Comparison of ENCODE assay signal across 9 cellular contexts in the genomic region with DNA sequence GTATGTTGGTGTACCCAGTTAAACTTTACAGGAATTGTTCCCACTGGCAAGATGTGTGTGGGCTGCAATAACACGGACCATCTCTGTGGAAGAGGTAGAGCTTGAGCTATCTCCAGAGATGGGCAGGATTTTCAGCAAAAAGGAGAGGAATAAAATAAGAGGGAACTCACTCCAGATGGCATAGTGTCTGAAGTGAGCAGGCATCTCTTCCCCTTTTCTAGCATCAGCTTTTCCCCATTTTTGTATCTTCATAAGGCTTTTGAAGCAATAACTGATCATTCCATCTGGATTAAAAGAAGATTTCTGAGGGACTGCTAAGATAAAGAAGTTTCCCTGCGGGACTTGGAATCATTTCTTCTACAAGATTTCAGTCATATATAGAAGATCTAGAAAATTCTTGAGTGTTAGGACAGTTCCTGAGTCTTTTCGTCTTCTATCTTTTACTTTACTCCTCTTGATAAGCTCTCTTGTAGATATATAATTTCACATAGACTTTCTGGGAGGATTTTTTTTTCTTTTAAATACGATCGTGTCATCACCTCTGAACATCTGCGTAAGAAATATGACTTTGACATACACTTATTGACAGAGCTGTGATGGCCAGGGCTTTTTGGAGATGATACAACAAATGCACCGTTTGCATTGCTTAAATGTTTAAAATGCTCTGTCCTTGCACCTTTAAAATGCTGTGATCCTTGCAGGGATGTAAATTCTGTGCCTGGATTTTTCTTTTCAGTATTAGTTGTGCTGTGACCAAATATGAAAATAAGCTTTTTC. TPM values are rescaled to one million over a fixed set of nuclear protein-coding genes. Genes with fewer than 3 reads are reported as not detected.
DNase-seq lines count a peak whose midpoint lies in the region; ATAC-seq and TF ChIP-seq lines count a peak whose summit lies in the region.
"Had no signal": no experiment of that assay in that cellular context is flagged by ENCODE, and none has a peak within 500 bp of the region (broad histone marks: within the 10 kb centered on the region; RNA-seq: fewer than 3 reads in every experiment).

No MANE protein-coding gene starts in this region.

- H3K27me3 ChIP-seq in cardiac muscle cell (no peaks in the 10 kb centered on the region), lung (ENCODE audit: control insufficient read depth, insufficient read depth) (no peaks in the 10 kb centered on the region), uterus (no peaks in the 10 kb centered on the region)

- H3K36me3 ChIP-seq in cardiac muscle cell = peaks cover 5% of the 10 kb centered on the region
- peaks cover 1 to 6% of the 10 kb centered on the region in 2 donors for H3K36me3 ChIP-seq in lung (ENCODE audit: control insufficient read depth in 2 of 2, insufficient read depth in 2 of 2, low read length in 2 of 2)
- no peaks in the 10 kb centered on the region for H3K36me3 ChIP-seq in uterus

- DNase-seq in cardiac muscle cell (ENCODE audit: low read depth in 1 of 2, low spot score in 1 of 2) (no peak), Right ventricle myocardium superior (no peak), lung (ENCODE audit: low spot score) (no peak), uterus (no peak), posterior cingulate gyrus (no peak), HUDEP-2 (lab: John Stamatoyannopoulos, UW; ENCODE audit: unreplicated experiment in 76 of 76) (no peak), GOT3 (lab: John Stamatoyannopoulos, UW) (no peak)

- TF ChIP-seq POLR2A in uterus (IDR thresholded peaks at IDR 0.05) = no peak

- H3K9me3 ChIP-seq in cardiac muscle cell (ENCODE audit: low read depth) (no peaks in the 10 kb centered on the region), lung (ENCODE audit: control insufficient read depth in 2 of 2, insufficient read depth in 1 of 2, low read length in 1 of 2) (no peaks in the 10 kb centered on the region), uterus (no peaks in the 10 kb centered on the region)

- ATAC-seq in Right ventricle myocardium superior (ENCODE audit: poor library complexity) = no peak
- ATAC-seq in lung (ENCODE audit: insufficient read depth, low FRiP score) = no peak

- 58 to 67% methylated on average over 7 of the region's 7 CpGs for WGBS in lung, 2 donors

- peak overlapping the region; percentile 93 for H3K4me3 ChIP-seq in cardiac muscle cell
- peak overlapping the region; percentile 24 for H3K4me3 ChIP-seq in lung
- H3K4me3 ChIP-seq in uterus = peak overlapping the region; percentile 85 to 96

- H3K27ac ChIP-seq in cardiac muscle cell (no peak overlapping the region), angular gyrus (ENCODE audit: low read depth, low read length) (peak overlapping the region; percentile 8), lung (ENCODE audit: low read depth in 1 of 2, low read length in 1 of 2) (no peak overlapping the region), uterus (peak overlapping the region in 1 of 2 donors; percentile 93)

- TF ChIP-seq CTCF in cardiac muscle cell (IDR thresholded peaks at IDR 0.05; ENCODE audit: low read depth, low read length) (no peak), lung (IDR thresholded peaks at IDR 0.05; ENCODE audit: control extremely low read depth, extremely low read depth) (no peak), uterus (IDR thresholded peaks at IDR 0.05) (no peak)

- H3K4me1 ChIP-seq in cardiac muscle cell (ENCODE audit: low read depth) = peaks cover 39% of the 10 kb centered on the region
- H3K4me1 ChIP-seq in lung (ENCODE audit: control insufficient read depth in 2 of 2, insufficient read depth in 2 of 2, low read length in 2 of 2) = peaks cover 5 to 9% of the 10 kb centered on the region in 2 donors
- no peaks in the 10 kb centered on the region for H3K4me1 ChIP-seq in uterus

- intact Hi-C loops in Right ventricle myocardium superior (cut with DNase I) (no loop called here), uterus (cut with DNase I; ENCODE audit: low total_unique reads) (no loop called here), posterior cingulate gyrus (cut with DNase I) (loop anchor here (5.0 kb wide), 1 partner anchor 96 kb away; a partner anchor contains a TSS)

RNA-seq across cellular contexts. Expression of a gene that starts 2.1 kb away (rescaled TPM):
- total RNA-seq in cardiac muscle cell (47.4 and 47.6 TPM in 2 replicates), Right ventricle myocardium superior (16.1 TPM), lung (100 to 1,000 TPM; 106 to 126 TPM), uterus (100 to 1,000 TPM in 2 of 4 donors, 10 to 100 TPM in 2; 54.6 to 144 (median 104) TPM)
- polyA plus RNA-seq in cardiac muscle cell (19.5 and 30.5 TPM in 2 replicates), lung (10 to 100 TPM; 11.1 to 69.8 TPM)

RNA-seq across cellular contexts. Expression of a gene that starts 47.0 kb away (rescaled TPM):
- not detected in 2 replicates for total RNA-seq in cardiac muscle cell
- polyA plus RNA-seq in cardiac muscle cell = not detected in 2 replicates
- total RNA-seq in Right ventricle myocardium superior = not detected
- not detected for total RNA-seq in lung
- polyA plus RNA-seq in lung = not detected
- total RNA-seq in uterus = not detected
- total RNA-seq: activated CD8-positive, alpha-beta memory T cell treated with anti-CD3 and anti-CD28 coated beads for 36 hours had no signal

Comparison
In these comparisons a context has a peak if more than half of its experiments do, and no peak if none do; other contexts are left out.
1. H3K4me3 ChIP-seq: peak in every context shown above with its lines; median percentile 93 in cardiac muscle cell; 90 in uterus; 24 in lung.